In the genomic region with DNA sequence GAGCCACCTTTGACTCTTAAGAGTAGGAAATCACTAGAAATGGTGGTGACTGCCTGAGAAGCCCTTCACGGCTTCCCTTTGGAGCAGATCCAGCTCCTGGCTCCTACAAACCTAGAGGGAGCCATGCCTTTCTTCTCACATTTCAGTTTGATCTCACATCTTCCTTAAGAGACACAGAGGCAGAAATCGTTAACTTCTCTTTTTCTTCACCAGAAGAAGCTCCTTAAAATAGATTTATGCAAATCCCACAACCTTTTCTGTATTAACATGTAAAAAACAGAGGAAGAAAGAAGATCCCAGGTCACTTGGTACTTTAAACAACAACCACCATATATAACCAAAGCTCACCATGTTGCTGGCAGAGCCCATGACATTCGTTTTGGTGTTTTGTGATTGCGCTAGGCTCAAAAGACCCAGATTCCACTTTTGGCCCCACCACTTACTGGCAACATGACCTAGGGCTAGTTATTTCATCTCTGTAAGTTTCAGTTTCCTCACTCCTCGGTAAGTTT, we compare ENCODE assay signal across 16 cellular contexts. TPM values are rescaled to one million over a fixed set of nuclear protein-coding genes. Genes with fewer than 3 reads are reported as not detected.
A peak's percentile ranks its signal among the peaks of the same experiment; 100 is the strongest.
DNase-seq lines count a peak whose midpoint lies in the region; ATAC-seq, FAIRE-seq and TF ChIP-seq lines count a peak whose summit lies in the region.
"Had no signal": no experiment of that assay in that cellular context is flagged by ENCODE, and none has a peak within 500 bp of the region (broad histone marks: within the 10 kb centered on the region; RNA-seq: fewer than 3 reads in every experiment).

No MANE protein-coding gene starts in this region.

- peaks cover 72% of the 10 kb centered on the region for H3K27me3 ChIP-seq in CD4-positive, alpha-beta T cell (ENCODE audit: control insufficient read depth, insufficient read depth, low read length)
- no peaks in the 10 kb centered on the region for H3K27me3 ChIP-seq in ascending aorta
- H3K27me3 ChIP-seq: right lobe of liver had no signal

- H3K36me3 ChIP-seq in ascending aorta, result no peaks in the 10 kb centered on the region
- H3K36me3 ChIP-seq: right lobe of liver had no signal

- H3K4me3 Mint-ChIP-seq in T-helper 17 cell, result no peak overlapping the region
- no peak overlapping the region for H3K4me3 Mint-ChIP-seq in CD4-positive, alpha-beta T cell
- H3K4me3 Mint-ChIP-seq: activated CD8-positive, alpha-beta T cell treated with anti-CD3 and anti-CD28 coated beads, Interleukin-2, amount 10 ng/mL, durations not matched to agents 7 days and 5 days; activated naive CD4-positive, alpha-beta T cell treated with anti-CD3 and anti-CD28 coated beads for 36 hours; CD4-positive, alpha-beta memory T cell; natural killer cell treated with Interleukin-12 subunit alpha and Interleukin-12 subunit beta and Interleukin-15 and Interleukin-18, amount 100 ng/mL, for 72 hours had no signal

- no peaks in the 10 kb centered on the region for H3K9me3 Mint-ChIP-seq in CD4-positive, alpha-beta T cell
- H3K9me3 Mint-ChIP-seq: activated naive CD4-positive, alpha-beta T cell treated with anti-CD3 and anti-CD28 coated beads for 36 hours; CD4-positive, alpha-beta memory T cell; natural killer cell treated with Interleukin-12 subunit alpha and Interleukin-12 subunit beta and Interleukin-15 and Interleukin-18, amount 100 ng/mL, for 72 hours had no signal

- no peak overlapping the region for H3K4me3 ChIP-seq in ascending aorta
- H3K4me3 ChIP-seq: right lobe of liver had no signal

- H3K27ac Mint-ChIP-seq in T-helper 17 cell, result no peak overlapping the region
- no peak overlapping the region for H3K27ac Mint-ChIP-seq in CD4-positive, alpha-beta T cell
- H3K27ac Mint-ChIP-seq: activated CD8-positive, alpha-beta T cell treated with anti-CD3 and anti-CD28 coated beads, Interleukin-2, amount 10 ng/mL, durations not matched to agents 7 days and 5 days; activated naive CD4-positive, alpha-beta T cell treated with anti-CD3 and anti-CD28 coated beads for 36 hours; CD4-positive, alpha-beta memory T cell; natural killer cell treated with Interleukin-12 subunit alpha and Interleukin-12 subunit beta and Interleukin-15 and Interleukin-18, amount 100 ng/mL, for 72 hours had no signal

- intact Hi-C loops in CD4-positive, alpha-beta T cell (cut with DNase I, micrococcal nuclease), result no loop called here
- intact Hi-C loops in ascending aorta (cut with DNase I), result no loop called here

- DNase-seq in GM12891 (ENCODE audit: insufficient read length, low spot score) (no peak), T-helper 17 cell (no peak), ascending aorta (ENCODE audit: low spot score in 2 of 2) (no peak), medulla oblongata (ENCODE audit: extremely low spot score) (no peak)
- DNase-seq in CD4-positive, alpha-beta T cell, result no peak
- DNase-seq: activated CD8-positive, alpha-beta T cell treated with anti-CD3 and anti-CD28 coated beads, Interleukin-2, amount 10 ng/mL, durations not matched to agents 7 days and 5 days; activated naive CD4-positive, alpha-beta T cell treated with anti-CD3 and anti-CD28 coated beads for 36 hours; CD4-positive, alpha-beta memory T cell; KG1; kidney glomerular epithelial cell; right lobe of liver; T-helper 9 cell had no signal

- peak; percentile 91 for FAIRE-seq in GM12891 (lab: Jason Lieb, UNC)

- no peak for TF ChIP-seq POLR2A in GM12891 (IDR thresholded peaks at IDR 0.05; ENCODE audit: low read depth, low read length)

- ATAC-seq in GM19328 (IDR thresholded peaks at IDR 0.05; ENCODE audit: unreplicated experiment) (peak; percentile 27), HG03378 (IDR thresholded peaks at IDR 0.05; ENCODE audit: unreplicated experiment) (peak; percentile 35), T-helper 17 cell (peak; percentile 23), HG03045 (IDR thresholded peaks at IDR 0.05; ENCODE audit: unreplicated experiment) (no peak)
- no peak for ATAC-seq in CD4-positive, alpha-beta T cell (ENCODE audit: poor library complexity)
- ATAC-seq: activated CD8-positive, alpha-beta T cell treated with anti-CD3 and anti-CD28 coated beads, Interleukin-2, amount 10 ng/mL, durations not matched to agents 7 days and 5 days; natural killer cell treated with Interleukin-12 subunit alpha and Interleukin-12 subunit beta and Interleukin-15 and Interleukin-18, amount 100 ng/mL, for 72 hours; right lobe of liver had no signal

- H3K27ac ChIP-seq in CD4-positive, alpha-beta T cell (ENCODE audit: low read depth, low read length), result no peak overlapping the region
- no peak overlapping the region for H3K27ac ChIP-seq in ascending aorta
- H3K27ac ChIP-seq: right lobe of liver had no signal

- POLR2A ChIA-PET in CD4-positive, alpha-beta T cell (lab: Charles Lee), result no interaction called here

- H3K27me3 Mint-ChIP-seq in T-helper 17 cell, result peaks cover 77% of the 10 kb centered on the region
- H3K27me3 Mint-ChIP-seq in CD4-positive, alpha-beta T cell, result peaks cover 83% of the 10 kb centered on the region

- TF ChIP-seq CTCF in CD4-positive, alpha-beta T cell (IDR thresholded peaks at IDR 0.05), result no peak
- TF ChIP-seq CTCF in ascending aorta (IDR thresholded peaks at IDR 0.05), result no peak

- CTCF ChIA-PET in CD4-positive, alpha-beta T cell (lab: Charles Lee), result no interaction called here

- no peaks in the 10 kb centered on the region for H3K9me3 ChIP-seq in T-helper 17 cell (ENCODE audit: control insufficient read depth, low read length, poor library complexity, severe bottlenecking)
- no peaks in the 10 kb centered on the region for H3K9me3 ChIP-seq in CD4-positive, alpha-beta T cell (ENCODE audit: control insufficient read depth, low read length)
- H3K9me3 ChIP-seq in ascending aorta, result no peaks in the 10 kb centered on the region
- H3K9me3 ChIP-seq: right lobe of liver had no signal

- H3K36me3 Mint-ChIP-seq in T-helper 17 cell (ENCODE audit: low read depth), result peaks cover 9% of the 10 kb centered on the region
- H3K36me3 Mint-ChIP-seq in CD4-positive, alpha-beta T cell (ENCODE audit: low read depth), result no peaks in the 10 kb centered on the region
- H3K36me3 Mint-ChIP-seq: CD4-positive, alpha-beta memory T cell; natural killer cell treated with Interleukin-12 subunit alpha and Interleukin-12 subunit beta and Interleukin-15 and Interleukin-18, amount 100 ng/mL, for 72 hours had no signal

- H3K4me1 ChIP-seq in ascending aorta, result no peaks in the 10 kb centered on the region
- H3K4me1 ChIP-seq: right lobe of liver had no signal

- peaks cover 6% of the 10 kb centered on the region for H3K4me1 Mint-ChIP-seq in T-helper 17 cell
- H3K4me1 Mint-ChIP-seq in CD4-positive, alpha-beta T cell (ENCODE audit: low read depth), result no peaks in the 10 kb centered on the region

TF ChIP-seq in GM12891, 5 proteins besides CTCF, POLR2A, EP300 and RAD21:
- TF ChIP-seq POU2F2 (IDR thresholded peaks at IDR 0.05; ENCODE audit: low read depth, low read length), result no peak
- TF ChIP-seq POLR2AphosphoS5 (IDR thresholded peaks at IDR 0.05; ENCODE audit: low read depth, low read length), result peak; percentile 17; the same call in 1 of the 2 replicates

RNA-seq across cellular contexts. Expression of gene PAX5, which starts 29.6 kb away (rescaled TPM):
- 43.1 TPM for polyA plus RNA-seq in GM12891 (2012; ENCODE audit: low read depth, missing spikeins)
- total RNA-seq in T-helper 17 cell (10 to 100 TPM in 1 of 2 donors, not detected in 1; 10.1 TPM), ascending aorta (not detected)
- under 1 TPM; 0.03 to 0.11 TPM for total RNA-seq in CD4-positive, alpha-beta T cell
- total RNA-seq: CD4-positive, alpha-beta memory T cell had no signal

Comparison
In these comparisons a context has a peak if more than half of its experiments do, and no peak if none do; other contexts are left out.
1. ATAC-seq: peak in GM19328 (single experiment), HG03378 (single experiment) and T-helper 17 cell (single experiment); none in CD4-positive, alpha-beta T cell (single experiment) and HG03045 (single experiment).